ENCODE assay signal across 13 cellular contexts in genomic region chr19:16316506-16316882, GRCh38. TPM values are rescaled to one million over a fixed set of nuclear protein-coding genes. Genes with fewer than 3 reads are reported as not detected.
A peak's percentile ranks its signal among the peaks of the same experiment; 100 is the strongest.
DNase-seq lines count a peak whose midpoint lies in the region; ATAC-seq, FAIRE-seq and TF ChIP-seq lines count a peak whose summit lies in the region.
"Had no signal": no experiment of that assay in that cellular context is flagged by ENCODE, and none has a peak within 500 bp of the region (broad histone marks: within the 10 kb centered on the region; RNA-seq: fewer than 3 reads in every experiment).

No MANE protein-coding gene starts in this region.

- POLR2A ChIA-PET in activated CD8-positive, alpha-beta T cell treated with anti-CD3 and anti-CD28 coated beads, Interleukin-2, amount 10 ng/mL, durations not matched to agents 7 days and 5 days (lab: Charles Lee): interaction anchor here (1.1 kb wide), 1 partner anchor 12 kb away, joined by 4 read pairs; no protein-coding TSS in a partner anchor

- H3K9me3 Mint-ChIP-seq in activated CD8-positive, alpha-beta T cell treated with anti-CD3 and anti-CD28 coated beads, Interleukin-2, amount 10 ng/mL, durations not matched to agents 7 days and 5 days (ENCODE audit: insufficient read depth): no peaks in the 10 kb centered on the region
- H3K9me3 Mint-ChIP-seq: activated T-cell treated with anti-CD3 and anti-CD28 coated beads, Interleukin-2, amount 50 U/mL, for 4 hours had no signal

- intact Hi-C loops in Right ventricle myocardium superior (cut with DNase I) (no loop called here), left ventricle myocardium superior (cut with micrococcal nuclease) (no loop called here), uterus (cut with DNase I; ENCODE audit: low total_unique reads) (no loop called here)

- TF ChIP-seq POLR2A in erythroblast (IDR thresholded peaks at IDR 0.05; ENCODE audit: low read length): no peak
- no peak for TF ChIP-seq POLR2A in uterus (IDR thresholded peaks at IDR 0.05)

- H3K9me3 ChIP-seq in neutrophil (no peaks in the 10 kb centered on the region), uterus (no peaks in the 10 kb centered on the region)
- H3K9me3 ChIP-seq: A549 had no signal

- ATAC-seq in Right ventricle myocardium superior (ENCODE audit: poor library complexity) (peak; percentile 11), left ventricle myocardium superior (no peak), GM18907 (IDR thresholded peaks at IDR 0.05; ENCODE audit: unreplicated experiment) (no peak)
- ATAC-seq in activated CD8-positive, alpha-beta T cell treated with anti-CD3 and anti-CD28 coated beads, Interleukin-2, amount 10 ng/mL, durations not matched to agents 7 days and 5 days: no peak
- ATAC-seq: A549; activated T-cell treated with anti-CD3 and anti-CD28 coated beads, Interleukin-2, amount 50 U/mL, for 4 hours had no signal

- CTCF ChIA-PET in activated CD8-positive, alpha-beta T cell treated with anti-CD3 and anti-CD28 coated beads, Interleukin-2, amount 10 ng/mL, durations not matched to agents 7 days and 5 days (lab: Charles Lee): interaction anchor here (1.2 to 1.7 kb wide), 2 partner anchors 50 to 70 kb away, joined by 3 to 9 read pairs; no protein-coding TSS in a partner anchor

- no peak for DNase-seq in Right ventricle myocardium superior
- DNase-seq in left ventricle myocardium superior: no peak
- peak; percentile 28 to 70 for DNase-seq in erythroblast (lab: John Stamatoyannopoulos, UW)
- no peak for DNase-seq in uterus
- DNase-seq in D721Med (ENCODE audit: insufficient read length, low spot score): no peak
- no peak for DNase-seq in activated CD8-positive, alpha-beta T cell treated with anti-CD3 and anti-CD28 coated beads, Interleukin-2, amount 10 ng/mL, durations not matched to agents 7 days and 5 days
- DNase-seq: activated T-cell treated with anti-CD3 and anti-CD28 coated beads, Interleukin-2, amount 50 U/mL, for 4 hours; GDM1; NK-92 treated with Interleukin-12 subunit alpha and Interleukin-12 subunit beta, amount 100 ng/mL, for 24 hours; T-helper 9 cell had no signal

- peaks cover 9% of the 10 kb centered on the region for H3K4me1 Mint-ChIP-seq in activated CD8-positive, alpha-beta T cell treated with anti-CD3 and anti-CD28 coated beads, Interleukin-2, amount 10 ng/mL, durations not matched to agents 7 days and 5 days (ENCODE audit: low read depth)

- FAIRE-seq in D721Med (lab: Jason Lieb, UNC): no peak
- FAIRE-seq: A549 had no signal

- H3K27me3 Mint-ChIP-seq in activated CD8-positive, alpha-beta T cell treated with anti-CD3 and anti-CD28 coated beads, Interleukin-2, amount 10 ng/mL, durations not matched to agents 7 days and 5 days (ENCODE audit: low read depth): peaks cover 32% of the 10 kb centered on the region

- H3K4me3 ChIP-seq in neutrophil (ENCODE audit: low read depth in 1 of 2, low read length in 1 of 2) (peak overlapping the region; percentile 62 to 75), uterus (no peak overlapping the region)
- H3K4me3 ChIP-seq: A549 had no signal

- peaks cover 2% of the 10 kb centered on the region for H3K36me3 Mint-ChIP-seq in activated CD8-positive, alpha-beta T cell treated with anti-CD3 and anti-CD28 coated beads, Interleukin-2, amount 10 ng/mL, durations not matched to agents 7 days and 5 days (ENCODE audit: low read depth)

- no peaks in the 10 kb centered on the region for H3K36me3 ChIP-seq in neutrophil
- H3K36me3 ChIP-seq in uterus: no peaks in the 10 kb centered on the region

- peak overlapping the region; percentile 90 for H3K27ac ChIP-seq in neutrophil
- H3K27ac ChIP-seq in uterus: peak overlapping the region; percentile 76 to 82
- H3K27ac ChIP-seq: A549 had no signal

- TF ChIP-seq CTCF in neutrophil (IDR thresholded peaks at IDR 0.05) (no peak), uterus (IDR thresholded peaks at IDR 0.05) (no peak), D721Med (IDR thresholded peaks at IDR 0.05; ENCODE audit: insufficient read depth, missing control alignments) (no peak)

- no peak overlapping the region for H3K27ac Mint-ChIP-seq in activated CD8-positive, alpha-beta T cell treated with anti-CD3 and anti-CD28 coated beads, Interleukin-2, amount 10 ng/mL, durations not matched to agents 7 days and 5 days

- H3K27me3 ChIP-seq in neutrophil (peaks cover 13% of the 10 kb centered on the region), uterus (no peaks in the 10 kb centered on the region)

- H3K4me1 ChIP-seq in neutrophil (ENCODE audit: control insufficient read depth in 1 of 2, insufficient read depth in 1 of 2, low read depth in 1 of 2, low read length in 1 of 2) (peaks cover 31 to 37% of the 10 kb centered on the region in 2 experiments), uterus (no peaks in the 10 kb centered on the region)
- H3K4me1 ChIP-seq: A549 had no signal

- no peak overlapping the region for H3K4me3 Mint-ChIP-seq in activated CD8-positive, alpha-beta T cell treated with anti-CD3 and anti-CD28 coated beads, Interleukin-2, amount 10 ng/mL, durations not matched to agents 7 days and 5 days
- H3K4me3 Mint-ChIP-seq: activated T-cell treated with anti-CD3 and anti-CD28 coated beads, Interleukin-2, amount 50 U/mL, for 4 hours had no signal

RNA-seq across cellular contexts. Expression of gene KLF2, which starts 8.1 kb away (rescaled TPM):
- 67.6 TPM for total RNA-seq in Right ventricle myocardium superior
- total RNA-seq in left ventricle myocardium superior: 72.1 TPM
- 100 to 1,000 TPM in 2 of 4 donors, 10 to 100 TPM in 2; 16.5 to 139 (median 81.8) TPM for total RNA-seq in uterus
- 100 to 1,000 TPM in 1 of 2 experiments, 10 to 100 TPM in 1; 96.0 to 100 TPM for total RNA-seq in activated CD8-positive, alpha-beta T cell treated with anti-CD3 and anti-CD28 coated beads, Interleukin-2, amount 10 ng/mL, durations not matched to agents 7 days and 5 days

Comparison
In these comparisons a context has a peak if more than half of its experiments do, and no peak if none do; other contexts are left out.
1. DNase-seq: peak in erythroblast (2 of 2); none in Right ventricle myocardium superior (single experiment), left ventricle myocardium superior (single experiment), uterus (0 of 2), D721Med (single experiment) and activated CD8-positive, alpha-beta T cell treated with anti-CD3 and anti-CD28 coated beads, Interleukin-2, amount 10 ng/mL, durations not matched to agents 7 days and 5 days (single experiment).
2. H3K4me3 ChIP-seq: peak in neutrophil (2 of 2); none in uterus (0 of 2).